ENCODE assay signal across 12 cellular contexts in genomic region chr20:21291026-21291425, GRCh38.
"Had no signal": no experiment of that assay in that cellular context is flagged by ENCODE, and none has a peak within 500 bp of the region (broad histone marks: within the 10 kb centered on the region; RNA-seq: fewer than 3 reads in every experiment).

No MANE protein-coding gene starts in this region.

- ATAC-seq: activated T-cell treated with anti-CD3 and anti-CD28 coated beads, Interleukin-2, amount 50 U/mL, for 4 hours; gastroesophageal sphincter had no signal

- DNase-seq: activated CD4-positive, alpha-beta memory T cell treated with anti-CD3 and anti-CD28 coated beads for 36 hours; activated gamma-delta T cell; activated T-cell treated with anti-CD3 and anti-CD28 coated beads, Interleukin-2, amount 50 U/mL, for 4 hours; anterior cingulate cortex; endodermal cell; erythroblast; kidney; ovary; stimulated activated CD4-positive, alpha-beta T cell treated with anti-CD3 and anti-CD28 coated beads, Interleukin-2, amount 100 ng/mL, for 48 hours; T-helper 9 cell had no signal

- H3K4me3 ChIP-seq: gastroesophageal sphincter, ovary, thoracic aorta had no signal
